Comparison of ENCODE assay signal across 1 cellular context in genomic region chrX:106170318-106170717, GRCh38.
TF ChIP-seq lines count a peak whose summit lies in the region.

No MANE protein-coding gene starts in this region.

TF ChIP-seq in HepG2, 621 proteins besides CTCF, POLR2A, EP300 and RAD21:
- TF ChIP-seq TAF15 (IDR thresholded peaks at IDR 0.05; ENCODE audit: low read depth, low read length, poor library complexity, severe bottlenecking): no peak
- TF ChIP-seq ZFP1 (CRISPR knock-in tag; IDR thresholded peaks at IDR 0.05): no peak
- no peak for TF ChIP-seq CSRNP2 (CRISPR knock-in tag; conservative IDR thresholded peaks at IDR 0.05; ENCODE audit: low read depth)
- no peak for TF ChIP-seq ZBTB1 (CRISPR knock-in tag; IDR thresholded peaks at IDR 0.05; ENCODE audit: borderline replicate concordance)
- TF ChIP-seq PHF5A (CRISPR knock-in tag; IDR thresholded peaks at IDR 0.05; ENCODE audit: low read depth, unreplicated experiment): no peak
- no peak for TF ChIP-seq ZNF282 (IDR thresholded peaks at IDR 0.05; ENCODE audit: partially characterized antibody)
- TF ChIP-seq FOSL1 (CRISPR knock-in tag; IDR thresholded peaks at IDR 0.05; ENCODE audit: borderline replicate concordance): no peak
- TF ChIP-seq FIP1L1 (IDR thresholded peaks at IDR 0.05; ENCODE audit: borderline replicate concordance, insufficient read depth, low read depth, low read length): no peak
- TF ChIP-seq NBN (conservative IDR thresholded peaks at IDR 0.05): no peak
- no peak for TF ChIP-seq BRF2 (CRISPR knock-in tag; IDR thresholded peaks at IDR 0.05)
